ENCODE assay signal across 22 cellular contexts in genomic region chr3:9066141-9066540, GRCh38.
"Had no signal": no experiment of that assay in that cellular context is flagged by ENCODE, and none has a peak within 500 bp of the region (broad histone marks: within the 10 kb centered on the region; RNA-seq: fewer than 3 reads in every experiment).

No MANE protein-coding gene starts in this region.

- H3K79me2 ChIP-seq: hepatocyte had no signal

- H3K9me3 ChIP-seq: prostate gland, thoracic aorta, tibial nerve, upper lobe of left lung had no signal

- H3K4me2 ChIP-seq: hepatocyte had no signal

- H3K27ac ChIP-seq: foreskin keratinocyte, gastroesophageal sphincter, heart left ventricle, hepatocyte, prostate gland, right atrium auricular region, thoracic aorta, tibial nerve, upper lobe of left lung had no signal

- H3K4me1 Mint-ChIP-seq: memory B cell; naive thymus-derived CD4-positive, alpha-beta T cell; stimulated activated naive B cell treated with anti-CD40 and anti-IgM and Interleukin-4, amounts not matched to agents 10 μg/mL and 1 μg/mL and 100 μg/mL, for 72 hours had no signal

- H2AFZ ChIP-seq: hepatocyte had no signal

- H3K36me3 ChIP-seq: prostate gland, right atrium auricular region, thoracic aorta, upper lobe of left lung had no signal

- H3K27ac Mint-ChIP-seq: memory B cell; naive thymus-derived CD4-positive, alpha-beta T cell; nephron progenitor cell; stimulated activated naive B cell treated with anti-CD40 and anti-IgM and Interleukin-4, amounts not matched to agents 10 μg/mL and 1 μg/mL and 100 μg/mL, for 72 hours; stimulated activated naive CD8-positive, alpha-beta T cell treated with anti-CD3 and anti-CD28 coated beads, Interleukin-15, Interleukin-2, amounts not matched to agents 100 ng/mL and 50 ng/mL, for 24 hours had no signal

- H3K4me1 ChIP-seq: prostate gland had no signal

- DNase-seq: dorsolateral prefrontal cortex; effector CD4-positive, alpha-beta T cell; foreskin keratinocyte; heart left ventricle; kidney; naive thymus-derived CD4-positive, alpha-beta T cell; nephron progenitor cell; nucleus accumbens; stimulated activated CD4-positive, alpha-beta T cell treated with anti-CD3 and anti-CD28 coated beads, Interleukin-2, amount 100 ng/mL, for 48 hours; stimulated activated naive B cell treated with anti-CD40 and anti-IgM and Interleukin-4, amounts not matched to agents 10 μg/mL and 1 μg/mL and 100 μg/mL, for 72 hours; upper lobe of left lung had no signal

- H3K4me3 Mint-ChIP-seq: memory B cell; naive thymus-derived CD4-positive, alpha-beta T cell; nephron progenitor cell; stimulated activated naive B cell treated with anti-CD40 and anti-IgM and Interleukin-4, amounts not matched to agents 10 μg/mL and 1 μg/mL and 100 μg/mL, for 72 hours; stimulated activated naive CD8-positive, alpha-beta T cell treated with anti-CD3 and anti-CD28 coated beads, Interleukin-15, Interleukin-2, amounts not matched to agents 100 ng/mL and 50 ng/mL, for 24 hours had no signal

- ATAC-seq: foreskin keratinocyte; gastroesophageal sphincter; heart left ventricle; left lobe of liver; naive thymus-derived CD4-positive, alpha-beta T cell; sciatic nerve; stimulated activated naive B cell treated with anti-CD40 and anti-IgM and Interleukin-4, amounts not matched to agents 10 μg/mL and 1 μg/mL and 100 μg/mL, for 72 hours had no signal

- H3K27me3 Mint-ChIP-seq: stimulated activated naive CD8-positive, alpha-beta T cell treated with anti-CD3 and anti-CD28 coated beads, Interleukin-15, Interleukin-2, amounts not matched to agents 100 ng/mL and 50 ng/mL, for 24 hours had no signal

- H3K4me3 ChIP-seq: dorsolateral prefrontal cortex, gastroesophageal sphincter, heart left ventricle, hepatocyte, lung, prostate gland, right atrium auricular region, thoracic aorta, tibial nerve, upper lobe of left lung had no signal

- H3K27me3 ChIP-seq: dorsolateral prefrontal cortex, foreskin keratinocyte, gastroesophageal sphincter, heart left ventricle, hepatocyte, right atrium auricular region, tibial nerve, upper lobe of left lung had no signal
